In genomic region chr19:49113762-49114629, GRCh38 we compare ENCODE assay signal across 8 cellular contexts. TPM values are rescaled to one million over a fixed set of nuclear protein-coding genes. Genes with fewer than 3 reads are reported as not detected.
DNase-seq lines count a peak whose midpoint lies in the region; ATAC-seq and TF ChIP-seq lines count a peak whose summit lies in the region.

Gene LIN7B (plus strand): TSS chr19:49114370. CDS start chr19:49114405, 35 bp downstream.

- H3K36me3 ChIP-seq in right atrium auricular region = peaks cover 1% of the 10 kb centered on the region

- no peaks in the 10 kb centered on the region for H3K9me3 Mint-ChIP-seq in T-cell

- CTCF ChIA-PET in T-cell (lab: Charles Lee) = interaction anchor here (0.6 to 2.8 kb wide), 7 partner anchors 9 to 363 kb away, joined by 3 to 21 read pairs (median 3); partner anchors contain the start of genes GYS1 (in 1 of the 2) and RUVBL2 (in 1 of the 2)

- DNase-seq in DMS114 treated with DMSO at 0.1 percent for 48 hours (lab: John Stamatoyannopoulos, UW; ENCODE audit: unreplicated experiment) (peak; percentile 28), MV-4-11 (lab: John Stamatoyannopoulos, UW) (peak; percentile 71), T-cell (peak; percentile 45 to 82 (median 68)), amniotic epithelial cell (ENCODE audit: low read depth) (peak; percentile 45), right atrium auricular region (ENCODE audit: low spot score) (no peak), renal cortical epithelial cell (ENCODE audit: low read depth) (peak; percentile 15), middle frontal gyrus (ENCODE audit: extremely low spot score, low spot score) (no peak)

- H3K4me1 ChIP-seq in right atrium auricular region = peaks cover 0 to 41% of the 10 kb centered on the region in 2 donors

- H3K4me3 ChIP-seq in right atrium auricular region = peak within 1 kb of the TSS; percentile 74 to 94

- peak within 1 kb of the TSS; percentile 86 to 89 for H3K27ac Mint-ChIP-seq in T-cell

- H3K27ac ChIP-seq in right atrium auricular region = peak within 1 kb of the TSS; percentile 86 to 91

- H3K36me3 Mint-ChIP-seq in T-cell = peaks cover 5% of the 10 kb centered on the region

- peak within 1 kb of the TSS; percentile 79 to 85 (median 84) for H3K4me3 Mint-ChIP-seq in T-cell

- POLR2A ChIA-PET in T-cell (lab: Charles Lee) = interaction anchor here in 1 of 2 donors (1.1 kb wide), 1 partner anchor 14 kb away, joined by 7 read pairs; no protein-coding TSS in a partner anchor

- peaks cover 36 to 46% (median 36%) of the 10 kb centered on the region in 3 donors for H3K4me1 Mint-ChIP-seq in T-cell

- peak; percentile 47 to 60 for TF ChIP-seq CTCF in right atrium auricular region (IDR thresholded peaks at IDR 0.05)

- ATAC-seq in GM21737 (IDR thresholded peaks at IDR 0.05; ENCODE audit: unreplicated experiment) (peak; percentile 51), T-cell (replicated peaks in 1 of 4) (peak; percentile 65 to 70 (median 69))

- H3K27me3 Mint-ChIP-seq in T-cell = no peaks in the 10 kb centered on the region

- no peaks in the 10 kb centered on the region for H3K27me3 ChIP-seq in right atrium auricular region

- no peaks in the 10 kb centered on the region for H3K9me3 ChIP-seq in right atrium auricular region

RNA-seq across cellular contexts. Expression of gene LIN7B, which starts in this region (rescaled TPM):
- 10 to 100 TPM in 3 of 5 donors, 1 to 10 TPM in 2; 8.1 to 17.8 (median 12.9) TPM for total RNA-seq in T-cell
- 10 to 100 TPM; 31.5 to 35.0 TPM for total RNA-seq in right atrium auricular region
- 2.5 and 7.5 TPM in 2 replicates for total RNA-seq in renal cortical epithelial cell

Comparison
In these comparisons a context has a peak if more than half of its experiments do, and no peak if none do; other contexts are left out.
1. DNase-seq: peak in DMS114 treated with DMSO at 0.1 percent for 48 hours (single experiment), MV-4-11 (single experiment), T-cell (34 of 34), amniotic epithelial cell (single experiment) and renal cortical epithelial cell (single experiment); none in right atrium auricular region (single experiment) and middle frontal gyrus (single experiment).